In genomic region chr14:88128811-88129210, GRCh38 we compare ENCODE assay signal across 18 cellular contexts.
A peak's percentile ranks its signal among the peaks of the same experiment; 100 is the strongest.
DNase-seq lines count a peak whose midpoint lies in the region; ATAC-seq and TF ChIP-seq lines count a peak whose summit lies in the region.
"Had no signal": no experiment of that assay in that cellular context is flagged by ENCODE, and none has a peak within 500 bp of the region (broad histone marks: within the 10 kb centered on the region; RNA-seq: fewer than 3 reads in every experiment).

No MANE protein-coding gene starts in this region.

- no peak for TF ChIP-seq EP300 in SK-N-SH (IDR thresholded peaks at IDR 0.05; ENCODE audit: borderline replicate concordance in 1 of 2, low read depth in 1 of 2, low read length in 1 of 2)

- TF ChIP-seq CTCF in SK-N-SH (IDR thresholded peaks at IDR 0.05): no peak
- no peak for TF ChIP-seq CTCF in PC-9 (conservative IDR thresholded peaks at IDR 0.05)
- TF ChIP-seq CTCF in fibroblast of mammary gland (conservative IDR thresholded peaks at IDR 0.05; ENCODE audit: control insufficient read depth, insufficient read depth, low read depth, low read length): no peak
- no peak for TF ChIP-seq CTCF in thyroid gland (IDR thresholded peaks at IDR 0.05)
- no peak for TF ChIP-seq CTCF in uterus (IDR thresholded peaks at IDR 0.05)

- no peaks in the 10 kb centered on the region for H3K9me2 ChIP-seq in SK-N-SH
- H3K9me2 ChIP-seq in PC-9 (ENCODE audit: insufficient read depth): no peaks in the 10 kb centered on the region

- H3K36me3 ChIP-seq in SK-N-SH (replicated peaks in 1 of 2; ENCODE audit: control insufficient read depth in 1 of 2, insufficient read depth in 2 of 2, low read length in 1 of 2): no peaks in the 10 kb centered on the region
- H3K36me3 ChIP-seq in PC-9 (ENCODE audit: low read depth): no peaks in the 10 kb centered on the region
- no peaks in the 10 kb centered on the region for H3K36me3 ChIP-seq in thyroid gland
- H3K36me3 ChIP-seq in uterus: no peaks in the 10 kb centered on the region
- H3K36me3 ChIP-seq: SJCRH30 had no signal

- H3K27me3 ChIP-seq in SK-N-SH (ENCODE audit: insufficient read depth): no peaks in the 10 kb centered on the region
- H3K27me3 ChIP-seq in PC-9 (ENCODE audit: insufficient read depth, low read depth): no peaks in the 10 kb centered on the region
- no peaks in the 10 kb centered on the region for H3K27me3 ChIP-seq in thyroid gland
- no peaks in the 10 kb centered on the region for H3K27me3 ChIP-seq in uterus
- H3K27me3 ChIP-seq: SJCRH30 had no signal

- CTCF ChIA-PET in SK-N-SH (lab: Yijun Ruan, JAX): no interaction called here
- CTCF ChIA-PET in PC-9 (lab: Charles Lee): no interaction called here

- H3K4me3 ChIP-seq in SK-N-SH (ENCODE audit: low read depth in 2 of 2, low read length in 1 of 2): no peak overlapping the region
- no peak overlapping the region for H3K4me3 ChIP-seq in PC-9
- H3K4me3 ChIP-seq in fibroblast of mammary gland (ENCODE audit: control insufficient read depth, low read depth, low read length): no peak overlapping the region
- H3K4me3 ChIP-seq in thyroid gland (replicated peaks in 1 of 3): no peak overlapping the region
- H3K4me3 ChIP-seq in uterus: no peak overlapping the region
- H3K4me3 ChIP-seq: coronary artery, SJCRH30 had no signal

- H3K9ac ChIP-seq in SK-N-SH: no peak overlapping the region

- no peak for TF ChIP-seq RAD21 in SK-N-SH (IDR thresholded peaks at IDR 0.05; ENCODE audit: low read length)

- 50% methylated on average over 1 of the region's 1 CpG for WGBS in SK-N-SH (ENCODE audit: low lambda C conversion rate)
- WGBS in thyroid gland, 2 donors: 16 to 67% methylated on average over 1 of the region's 1 CpG

- POLR2A ChIA-PET in SK-N-SH (lab: Yijun Ruan, JAX) (no interaction called here), PC-9 (lab: Charles Lee; ENCODE audit: unreplicated experiment) (no interaction called here)

- H3K4me1 ChIP-seq in SK-N-SH (ENCODE audit: control insufficient read depth in 1 of 2, insufficient read depth in 2 of 2, low read depth in 1 of 2, low read length in 1 of 2) (no peaks in the 10 kb centered on the region), PC-9 (replicated peaks; ENCODE audit: insufficient read depth) (peaks cover 17% of the 10 kb centered on the region; the same call in 1 of the 2 replicates), thyroid gland (peaks cover 0 to 3% of the 10 kb centered on the region in 2 donors), uterus (no peaks in the 10 kb centered on the region)
- H3K4me1 ChIP-seq: SJCRH30 had no signal

- H3F3A ChIP-seq in SK-N-SH (replicated peaks; ENCODE audit: insufficient read depth) (peaks cover 13% of the 10 kb centered on the region), PC-9 (ENCODE audit: insufficient read depth, low read depth) (no peaks in the 10 kb centered on the region)

- ATAC-seq in SK-N-SH treated with all-trans-retinoic acid at 6 μM for 48 hours: no peak

- no peaks in the 10 kb centered on the region for H3K79me2 ChIP-seq in SK-N-SH (ENCODE audit: insufficient read depth)
- no peaks in the 10 kb centered on the region for H3K79me2 ChIP-seq in PC-9 (ENCODE audit: low read depth)

- no peak for DNase-seq in SK-N-SH
- no peak for DNase-seq in PC-9
- peak; percentile 4 for DNase-seq in fibroblast of mammary gland (ENCODE audit: low read depth)
- peak; percentile 17 to 27 for DNase-seq in thyroid gland
- no peak for DNase-seq in NCI-H82 (lab: John Stamatoyannopoulos, UW)
- DNase-seq in uterus: no peak
- DNase-seq in stimulated activated CD4-positive, alpha-beta T cell treated with anti-CD3 and anti-CD28 coated beads, Interleukin-15, amount 100 ng/mL, for 24 hours: no peak
- DNase-seq: 8988T; activated CD4-positive, CD25-positive, alpha-beta regulatory T cell; activated naive CD4-positive, alpha-beta T cell treated with anti-CD3 and anti-CD28 coated beads, Interleukin-2, amount 50 U/mL, for 16 hours; activated T-cell treated with anti-CD3 and anti-CD28 coated beads, Interleukin-2, amount 50 U/mL, for 24 hours; AML-193; KG1; NCI-H1105; NCI-H2081; SJCRH30 had no signal

- intact Hi-C loops in PC-9 (cut with micrococcal nuclease; ENCODE audit: unreplicated experiment): no loop called here
- intact Hi-C loops in thyroid gland (cut with DNase I): no loop called here
- intact Hi-C loops in uterus (cut with DNase I; ENCODE audit: low total_unique reads): no loop called here

- no peak for TF ChIP-seq POLR2A in thyroid gland (IDR thresholded peaks at IDR 0.05)
- no peak for TF ChIP-seq POLR2A in uterus (IDR thresholded peaks at IDR 0.05)

- H3K4me2 ChIP-seq in SK-N-SH: peak overlapping the region; percentile 47; the same call in 1 of the 2 replicates
- H3K4me2 ChIP-seq in PC-9: no peak overlapping the region

- BruUV-seq in PC-9 (replicated peaks; lab: Mats Ljungman, UMichigan): no TSS peak

- H3K9me3 ChIP-seq in SK-N-SH: no peaks in the 10 kb centered on the region
- H3K9me3 ChIP-seq in PC-9 (ENCODE audit: insufficient read depth, low read depth): no peaks in the 10 kb centered on the region
- no peaks in the 10 kb centered on the region for H3K9me3 ChIP-seq in thyroid gland
- no peaks in the 10 kb centered on the region for H3K9me3 ChIP-seq in uterus
- H3K9me3 ChIP-seq: SJCRH30 had no signal

- no peak overlapping the region for H3K27ac ChIP-seq in SK-N-SH (ENCODE audit: low read depth in 2 of 2, low read length in 1 of 2)
- 0 out of 2 replicates have a peak overlapping the region, but pooled peaks have one; percentile 54 for H3K27ac ChIP-seq in PC-9
- no peak overlapping the region for H3K27ac ChIP-seq in thyroid gland
- H3K27ac ChIP-seq in uterus: peak overlapping the region in 1 of 2 donors; percentile 2
- H3K27ac ChIP-seq: SJCRH30 had no signal

- H4K20me1 ChIP-seq in SK-N-SH (ENCODE audit: insufficient read depth) (no peaks in the 10 kb centered on the region), PC-9 (ENCODE audit: insufficient read depth) (no peaks in the 10 kb centered on the region)

- H2AFZ ChIP-seq in SK-N-SH (ENCODE audit: low read depth) (no peak overlapping the region), PC-9 (no peak overlapping the region)

TF ChIP-seq in SK-N-SH, 30 proteins besides CTCF, POLR2A, EP300 and RAD21 (continues in another document):
- TF ChIP-seq JUND (IDR thresholded peaks at IDR 0.05) (no peak), GATA2 (CRISPR knock-in tag; IDR thresholded peaks at IDR 0.05) (no peak), RFX5 (IDR thresholded peaks at IDR 0.05; ENCODE audit: low read length) (no peak), REST (IDR thresholded peaks at IDR 0.05; ENCODE audit: low read depth, low read length) (no peak), MEF2A (IDR thresholded peaks at IDR 0.05; ENCODE audit: borderline replicate concordance, low read depth) (no peak)

TF ChIP-seq in SK-N-SH treated with all-trans-retinoic acid at 6 μM for 48 hours, 23 proteins besides CTCF, POLR2A, EP300 and RAD21:
- TF ChIP-seq RARB (CRISPR knock-in tag; IDR thresholded peaks at IDR 0.05) (no peak), ISL1 (CRISPR knock-in tag; IDR thresholded peaks at IDR 0.05) (no peak), ZNF565 (CRISPR knock-in tag; conservative IDR thresholded peaks at IDR 0.05; ENCODE audit: low read depth) (no peak), CSDC2 (CRISPR knock-in tag; IDR thresholded peaks at IDR 0.05) (no peak), ZC3H10 (CRISPR knock-in tag; IDR thresholded peaks at IDR 0.05) (no peak), CREB5 (CRISPR knock-in tag; IDR thresholded peaks at IDR 0.05; ENCODE audit: low read depth) (no peak)

Comparison
In these comparisons a context has a peak if more than half of its experiments do, and no peak if none do; other contexts are left out.
1. DNase-seq: peak in fibroblast of mammary gland (single experiment) and thyroid gland (2 of 2); none in SK-N-SH (single experiment), PC-9 (0 of 2), NCI-H82 (single experiment), uterus (0 of 2) and stimulated activated CD4-positive, alpha-beta T cell treated with anti-CD3 and anti-CD28 coated beads, Interleukin-15, amount 100 ng/mL, for 24 hours (single experiment).